ENCODE assay signal across 27 cellular contexts in genomic region chr11:15748107-15748506, GRCh38.
"Had no signal": no experiment of that assay in that cellular context is flagged by ENCODE, and none has a peak within 500 bp of the region (broad histone marks: within the 10 kb centered on the region; RNA-seq: fewer than 3 reads in every experiment).

No MANE protein-coding gene starts in this region.

- H3K9me3 ChIP-seq: mucosa of descending colon, pancreas, prostate gland, suprapubic skin, thoracic aorta, tibial artery, uterus had no signal

- H3K27ac ChIP-seq: left ventricle myocardium inferior, pancreas, prostate gland, skin epidermis, spleen, suprapubic skin, thoracic aorta, tibial artery, uterus had no signal

- H3K4me1 Mint-ChIP-seq: immature natural killer cell; naive thymus-derived CD4-positive, alpha-beta T cell; nephron; stimulated activated effector memory CD8-positive, alpha-beta T cell treated with anti-CD3 and anti-CD28 coated beads, Interleukin-12 subunit alpha, Interleukin-12 subunit beta, amount 100 ng/mL, for 72 hours had no signal

- H3K27ac Mint-ChIP-seq: immature natural killer cell; naive thymus-derived CD4-positive, alpha-beta T cell; nephron; stimulated activated effector memory CD8-positive, alpha-beta T cell treated with anti-CD3 and anti-CD28 coated beads, Interleukin-12 subunit alpha, Interleukin-12 subunit beta, amount 100 ng/mL, for 72 hours; stimulated activated naive CD8-positive, alpha-beta T cell treated with anti-CD3 and anti-CD28 coated beads, Interleukin-15, Interleukin-2, amounts not matched to agents 100 ng/mL and 50 ng/mL, for 24 hours had no signal

- H3K4me1 ChIP-seq: left ventricle myocardium inferior, pancreas, prostate gland, suprapubic skin, tibial artery, uterus had no signal

- H3K4me3 Mint-ChIP-seq: immature natural killer cell; naive thymus-derived CD4-positive, alpha-beta T cell; nephron; neural crest cell; stimulated activated effector memory CD8-positive, alpha-beta T cell treated with anti-CD3 and anti-CD28 coated beads, Interleukin-12 subunit alpha, Interleukin-12 subunit beta, amount 100 ng/mL, for 72 hours; stimulated activated naive CD8-positive, alpha-beta T cell treated with anti-CD3 and anti-CD28 coated beads, Interleukin-15, Interleukin-2, amounts not matched to agents 100 ng/mL and 50 ng/mL, for 24 hours had no signal

- DNase-seq: hypothalamus; immature natural killer cell; kidney; left ventricle myocardium inferior; midbrain; mucosa of descending colon; naive thymus-derived CD4-positive, alpha-beta T cell; nucleus accumbens; pancreas; posterior cingulate gyrus; retina; right cardiac atrium; spleen; stimulated activated CD4-positive, alpha-beta T cell treated with anti-CD3 and anti-CD28 coated beads, Interleukin-4, amount 100 ng/mL, for 24 hours; stimulated activated naive CD4-positive, alpha-beta T cell; tibial artery; uterus had no signal

- H3K27me3 ChIP-seq: pancreas, spleen, suprapubic skin, tibial artery, uterus had no signal

- ATAC-seq: mucosa of descending colon; naive thymus-derived CD4-positive, alpha-beta T cell; pancreas; right cardiac atrium; sciatic nerve; stimulated activated effector memory CD8-positive, alpha-beta T cell treated with anti-CD3 and anti-CD28 coated beads, Interleukin-12 subunit alpha, Interleukin-12 subunit beta, amount 100 ng/mL, for 72 hours had no signal

- H3K36me3 ChIP-seq: left ventricle myocardium inferior, pancreas, prostate gland, spleen, suprapubic skin, thoracic aorta, tibial artery, uterus had no signal

- H3K36me3 Mint-ChIP-seq: immature natural killer cell; naive thymus-derived CD4-positive, alpha-beta T cell; stimulated activated effector memory CD8-positive, alpha-beta T cell treated with anti-CD3 and anti-CD28 coated beads, Interleukin-12 subunit alpha, Interleukin-12 subunit beta, amount 100 ng/mL, for 72 hours had no signal

- H3K9me3 Mint-ChIP-seq: nephron had no signal

- H3K4me3 ChIP-seq: left ventricle myocardium inferior, lung, mucosa of descending colon, pancreas, prostate gland, skin epidermis, spleen, suprapubic skin, thoracic aorta, tibial artery, uterus had no signal
